Comparison of ENCODE assay signal across 8 cellular contexts in genomic region chr1:103525114-103525606, GRCh38. TPM values are rescaled to one million over a fixed set of nuclear protein-coding genes. Genes with fewer than 3 reads are reported as not detected.
DNase-seq lines count a peak whose midpoint lies in the region; ATAC-seq and TF ChIP-seq lines count a peak whose summit lies in the region.

No MANE protein-coding gene starts in this region.

- no peaks in the 10 kb centered on the region for H3K9me3 Mint-ChIP-seq in central memory CD8-positive, alpha-beta T cell

- H3K4me3 Mint-ChIP-seq in central memory CD8-positive, alpha-beta T cell: peak overlapping the region; percentile 96

- peak overlapping the region; percentile 24 to 40 (median 30) for H3K4me3 ChIP-seq in stomach

- H3K27ac Mint-ChIP-seq in central memory CD8-positive, alpha-beta T cell (ENCODE audit: low read depth): peak overlapping the region; percentile 97

- intact Hi-C loops in stomach (cut with DNase I; ENCODE audit: low total_unique reads): no loop called here

- peaks cover 25% of the 10 kb centered on the region for H3K36me3 Mint-ChIP-seq in central memory CD8-positive, alpha-beta T cell (ENCODE audit: insufficient read depth)

- no peak for TF ChIP-seq CTCF in stomach (IDR thresholded peaks at IDR 0.05)

- H3K9me3 ChIP-seq in stomach: no peaks in the 10 kb centered on the region

- DNase-seq in EL (peak; percentile 59), OCI-M1 (lab: John Stamatoyannopoulos, UW) (peak; percentile 77), kidney glomerular epithelial cell (lab: John Stamatoyannopoulos, UW) (peak; percentile 58), stomach (no peak), cerebellar nuclear complex (lab: John Stamatoyannopoulos, UW) (no peak)
- peak; percentile 16 to 21 for DNase-seq in central memory CD8-positive, alpha-beta T cell (ENCODE audit: low spot score in 2 of 2)

- WGBS in stomach, 5 donors: 4 to 9% (median 5%) methylated on average over 11 to 19 of the region's 34 CpGs

- H3K4me1 Mint-ChIP-seq in central memory CD8-positive, alpha-beta T cell: peaks cover 43% of the 10 kb centered on the region

- ATAC-seq in GM19468 (IDR thresholded peaks at IDR 0.05; ENCODE audit: extremely low read depth, unreplicated experiment) (peak; percentile 41), HG03457 (IDR thresholded peaks at IDR 0.05; ENCODE audit: unreplicated experiment) (peak; percentile 37)
- ATAC-seq in central memory CD8-positive, alpha-beta T cell (replicated peaks; ENCODE audit: extremely low read depth, poor library complexity, severe bottlenecking): peak; percentile 20

- peaks cover 0 to 13% (median 5%) of the 10 kb centered on the region in 4 donors for H3K36me3 ChIP-seq in stomach

- TF ChIP-seq POLR2A in stomach (IDR thresholded peaks at IDR 0.05): no peak

- no peaks in the 10 kb centered on the region for H3K27me3 ChIP-seq in stomach

- H3K27me3 Mint-ChIP-seq in central memory CD8-positive, alpha-beta T cell: no peaks in the 10 kb centered on the region

- peak overlapping the region in 3 of 5 donors; percentile 62 to 97 (median 94) for H3K27ac ChIP-seq in stomach

- TF ChIP-seq EP300 in stomach (IDR thresholded peaks at IDR 0.05): no peak

- peaks cover 14 to 47% (median 37%) of the 10 kb centered on the region in 4 donors for H3K4me1 ChIP-seq in stomach

RNA-seq across cellular contexts. Expression of gene RNPC3, which starts 0.3 kb away (rescaled TPM):
- 10 to 100 TPM; 26.8 to 46.7 (median 41.4) TPM for total RNA-seq in stomach
- 1 to 10 TPM; 4.7 to 7.4 (median 5.5) TPM for polyA plus RNA-seq in stomach

RNA-seq across cellular contexts. Expression of gene AMY2B, which starts 46.2 kb away (rescaled TPM):
- 10 to 100 TPM in 3 of 5 donors, 1 to 10 TPM in 2; 5.2 to 91.0 (median 19.2) TPM for total RNA-seq in stomach
- 10 to 100 TPM in 1 of 3 donors, 1 to 10 TPM in 2; 2.0 to 22.1 (median 5.0) TPM for polyA plus RNA-seq in stomach

Comparison
In these comparisons a context has a peak if more than half of its experiments do, and no peak if none do; other contexts are left out.
1. DNase-seq: peak in EL (single experiment), OCI-M1 (single experiment), central memory CD8-positive, alpha-beta T cell (2 of 2) and kidney glomerular epithelial cell (single experiment); none in stomach (single experiment) and cerebellar nuclear complex (0 of 2).
2. Peak in every context shown above with its lines, with median percentiles within 50 percentile points of each other: ATAC-seq.